Comparison of ENCODE assay signal across 13 cellular contexts in genomic region chr2:95232232-95232631, GRCh38. TPM values are rescaled to one million over a fixed set of nuclear protein-coding genes. Genes with fewer than 3 reads are reported as not detected.
DNase-seq lines count a peak whose midpoint lies in the region; ATAC-seq and TF ChIP-seq lines count a peak whose summit lies in the region.
"Had no signal": no experiment of that assay in that cellular context is flagged by ENCODE, and none has a peak within 500 bp of the region (broad histone marks: within the 10 kb centered on the region; RNA-seq: fewer than 3 reads in every experiment).

No MANE protein-coding gene starts in this region.

- no peak overlapping the region for H3K4me3 Mint-ChIP-seq in MCF 10A (ENCODE audit: unreplicated experiment)
- H3K4me3 Mint-ChIP-seq: CD8-positive, alpha-beta memory T cell had no signal

- H3K4me2 ChIP-seq in PC-3 (ENCODE audit: low read length) = peak overlapping the region; percentile 11; the same call in 1 of the 2 replicates
- H3K4me2 ChIP-seq: BLaER1 had no signal

- H3K36me3 ChIP-seq in breast epithelium (no peaks in the 10 kb centered on the region), PC-3 (ENCODE audit: low read depth, low read length) (no peaks in the 10 kb centered on the region), left lung (no peaks in the 10 kb centered on the region), thyroid gland (no peaks in the 10 kb centered on the region)
- H3K36me3 ChIP-seq: BLaER1, HAP-1 had no signal

- no peaks in the 10 kb centered on the region for H3F3A ChIP-seq in PC-3 (ENCODE audit: low read length, unreplicated experiment)

- DNase-seq in MCF 10A (ENCODE audit: unreplicated experiment) (no peak), breast epithelium (ENCODE audit: low spot score in 2 of 2) (no peak), PC-3 (peak; percentile 16), left lung (no peak), thyroid gland (peak; percentile 73 to 81), SIG-M5 treated with dmso at 0.1 percent for 504 hours (lab: John Stamatoyannopoulos, UW; ENCODE audit: unreplicated experiment) (no peak), Right ventricle myocardium superior (no peak), hepatic stellate cell (ENCODE audit: low spot score) (no peak)
- DNase-seq: CD8-positive, alpha-beta memory T cell had no signal

- no peaks in the 10 kb centered on the region for H3K36me3 Mint-ChIP-seq in MCF 10A (ENCODE audit: insufficient read depth, unreplicated experiment)

- 36 to 63% methylated on average over 1 of the region's 1 CpG for WGBS in thyroid gland, 2 donors

- H3K4me1 ChIP-seq in breast epithelium = no peaks in the 10 kb centered on the region
- peaks cover 10% of the 10 kb centered on the region for H3K4me1 ChIP-seq in PC-3 (ENCODE audit: insufficient read depth, low read length)
- H3K4me1 ChIP-seq in left lung = no peaks in the 10 kb centered on the region
- peaks cover 10 to 30% of the 10 kb centered on the region in 2 donors for H3K4me1 ChIP-seq in thyroid gland
- H3K4me1 ChIP-seq: BLaER1, Caco-2, HAP-1 had no signal

- intact Hi-C loops in MCF 10A (cut with micrococcal nuclease) = loop anchor here (5.0 kb wide), 1 partner anchor 170 kb away; the partner anchor contains the start of gene FAHD2A
- intact Hi-C loops in breast epithelium (cut with DNase I; ENCODE audit: low total_unique reads) = no loop called here
- intact Hi-C loops in PC-3 (cut with micrococcal nuclease) = no loop called here
- intact Hi-C loops in left lung (cut with DNase I) = no loop called here
- intact Hi-C loops in thyroid gland (cut with DNase I) = loop anchor here (5.0 kb wide), 1 partner anchor 85 kb away; no protein-coding TSS in a partner anchor
- intact Hi-C loops in Right ventricle myocardium superior (cut with DNase I) = loop anchor here (2.0 kb wide), 1 partner anchor 81 kb away; no protein-coding TSS in a partner anchor

- H3K9ac ChIP-seq in PC-3 (ENCODE audit: low read length) = no peak overlapping the region
- H3K9ac ChIP-seq: BLaER1 had no signal

- POLR2A ChIA-PET in MCF 10A (lab: Yijun Ruan, JAX) (interaction anchor here (0.7 to 5.0 kb wide), 11 partner anchors 25 to 170 kb away, joined by 3 to 45 read pairs (median 5); partner anchors contain the start of genes FAHD2A and ZNF892), PC-3 (lab: Charles Lee; ENCODE audit: unreplicated experiment) (interaction anchor here (0.6 kb wide), 1 partner anchor 170 kb away, joined by 3 read pairs; no protein-coding TSS in a partner anchor)

- CTCF ChIA-PET in MCF 10A (lab: Yijun Ruan, JAX) (interaction anchor here (0.6 to 13.3 kb wide), 51 partner anchors 9 to 504 kb away, joined by 3 to 323 read pairs (median 7); partner anchors contain the start of genes FAHD2A and ZNF2), PC-3 (lab: Charles Lee) (interaction anchor here (0.8 to 2.5 kb wide), 9 partner anchors 42 to 157 kb away, joined by 3 to 28 read pairs (median 7); partner anchors contain the start of gene PROM2)

- peaks cover 2% of the 10 kb centered on the region for H3K9me3 Mint-ChIP-seq in MCF 10A (ENCODE audit: unreplicated experiment)

- TF ChIP-seq POLR2A in breast epithelium (IDR thresholded peaks at IDR 0.05) = no peak
- no peak for TF ChIP-seq POLR2A in thyroid gland (IDR thresholded peaks at IDR 0.05)

- H3K4me1 Mint-ChIP-seq in MCF 10A (ENCODE audit: insufficient read depth, unreplicated experiment) = peaks cover 18% of the 10 kb centered on the region
- H3K4me1 Mint-ChIP-seq: CD8-positive, alpha-beta memory T cell had no signal

- H3K9me2 ChIP-seq in PC-3 (replicated peaks; ENCODE audit: low read length) = no peaks in the 10 kb centered on the region

- H3K27me3 ChIP-seq in breast epithelium (no peaks in the 10 kb centered on the region), PC-3 (ENCODE audit: low read length) (no peaks in the 10 kb centered on the region), left lung (no peaks in the 10 kb centered on the region), thyroid gland (no peaks in the 10 kb centered on the region)
- H3K27me3 ChIP-seq: BLaER1 had no signal

- ATAC-seq in PC-3 = peak; percentile 56
- ATAC-seq in left lung = peak; percentile 50
- no peak for ATAC-seq in Right ventricle myocardium superior (ENCODE audit: poor library complexity)

- no peaks in the 10 kb centered on the region for H3K27me3 Mint-ChIP-seq in MCF 10A (ENCODE audit: insufficient read depth, unreplicated experiment)

- H3K4me3 ChIP-seq in breast epithelium = no peak overlapping the region
- no peak overlapping the region for H3K4me3 ChIP-seq in PC-3 (ENCODE audit: low read length)
- H3K4me3 ChIP-seq in left lung = no peak overlapping the region
- H3K4me3 ChIP-seq in thyroid gland (replicated peaks in 1 of 3) = no peak overlapping the region
- H3K4me3 ChIP-seq: BLaER1, HAP-1 had no signal

- H3K9me3 ChIP-seq in breast epithelium = no peaks in the 10 kb centered on the region
- H3K9me3 ChIP-seq in PC-3 (ENCODE audit: low read length) = no peaks in the 10 kb centered on the region
- H3K9me3 ChIP-seq in left lung = peaks cover 0 to 15% of the 10 kb centered on the region in 2 donors
- H3K9me3 ChIP-seq in thyroid gland = no peaks in the 10 kb centered on the region
- H3K9me3 ChIP-seq: Caco-2, HAP-1 had no signal

- H3K27ac ChIP-seq in breast epithelium (no peak overlapping the region), PC-3 (ENCODE audit: low read length) (no peak overlapping the region), left lung (no peak overlapping the region), thyroid gland (peak overlapping the region; percentile 54 to 67 (median 56))
- H3K27ac ChIP-seq: 22Rv1, BLaER1 had no signal

- H2AFZ ChIP-seq in PC-3 (ENCODE audit: low read length) = no peak overlapping the region

- TF ChIP-seq CTCF in MCF 10A (IDR thresholded peaks at IDR 0.05; ENCODE audit: unreplicated experiment) = no peak
- TF ChIP-seq CTCF in breast epithelium (IDR thresholded peaks at IDR 0.05) = no peak
- no peak for TF ChIP-seq CTCF in PC-3 (conservative IDR thresholded peaks at IDR 0.05; ENCODE audit: low read depth, low read length)
- no peak for TF ChIP-seq CTCF in left lung (IDR thresholded peaks at IDR 0.05)
- TF ChIP-seq CTCF in thyroid gland (IDR thresholded peaks at IDR 0.05) = no peak

- H3K79me2 ChIP-seq in PC-3 (ENCODE audit: low read length) = no peaks in the 10 kb centered on the region

- no peaks in the 10 kb centered on the region for H4K20me1 ChIP-seq in PC-3 (ENCODE audit: low read length)
- H4K20me1 ChIP-seq: BLaER1 had no signal

- BruUV-seq in MCF 10A (replicated peaks; lab: Mats Ljungman, UMichigan) = no TSS peak
- no TSS peak for BruUV-seq in PC-3 (replicated peaks; lab: Mats Ljungman, UMichigan)

- H3K27ac Mint-ChIP-seq in MCF 10A (ENCODE audit: low read depth, unreplicated experiment) = peak overlapping the region; percentile 54
- H3K27ac Mint-ChIP-seq: CD8-positive, alpha-beta memory T cell had no signal

RNA-seq across cellular contexts. Expression of gene ZNF892, which starts 24.9 kb away (rescaled TPM):
- 10.2 and 10.3 TPM in 2 replicates for total RNA-seq in MCF 10A (2022)
- total RNA-seq in breast epithelium = 1 to 10 TPM; 3.7 to 8.6 (median 6.9) TPM
- total RNA-seq in PC-3 (2014; rRNA removed) = not detected in 2 replicates
- 1 to 10 TPM; 4.3 to 5.0 TPM for total RNA-seq in left lung
- total RNA-seq in thyroid gland = 10 to 100 TPM in 2 of 4 donors, 1 to 10 TPM in 2; 6.7 to 10.5 (median 9.9) TPM
- 2.9 TPM for total RNA-seq in Right ventricle myocardium superior

RNA-seq across cellular contexts. Expression of gene PROM2, which starts 42.0 kb away (rescaled TPM):
- total RNA-seq in MCF 10A (2022) (2.6 and 2.8 TPM in 2 replicates), breast epithelium (10 to 100 TPM in 2 of 3 donors, 1 to 10 TPM in 1; 1.4 to 48.8 (median 47.7) TPM), PC-3 (2014; rRNA removed) (64.2 and 77.8 TPM in 2 replicates), left lung (10 to 100 TPM in 1 of 2 donors, 1 to 10 TPM in 1; 5.6 to 16.4 TPM), thyroid gland (10 to 100 TPM; 16.7 to 24.3 (median 22.0) TPM), Right ventricle myocardium superior (0.54 TPM)

Comparison
In these comparisons a context has a peak if more than half of its experiments do, and no peak if none do; other contexts are left out.
1. intact Hi-C loops: an anchor here in MCF 10A (5.0 kb wide), thyroid gland (5.0 kb wide) and Right ventricle myocardium superior (2.0 kb wide); none called in breast epithelium, PC-3 and left lung.
2. DNase-seq: peak in PC-3 (single experiment) and thyroid gland (2 of 2); none in MCF 10A (single experiment), breast epithelium (0 of 2), left lung (0 of 2), SIG-M5 treated with dmso at 0.1 percent for 504 hours (single experiment), Right ventricle myocardium superior (single experiment) and hepatic stellate cell (single experiment).
3. H3K27ac ChIP-seq: peak in thyroid gland (3 of 3); none in breast epithelium (0 of 2), PC-3 (single experiment) and left lung (0 of 2).